In the genomic region with DNA sequence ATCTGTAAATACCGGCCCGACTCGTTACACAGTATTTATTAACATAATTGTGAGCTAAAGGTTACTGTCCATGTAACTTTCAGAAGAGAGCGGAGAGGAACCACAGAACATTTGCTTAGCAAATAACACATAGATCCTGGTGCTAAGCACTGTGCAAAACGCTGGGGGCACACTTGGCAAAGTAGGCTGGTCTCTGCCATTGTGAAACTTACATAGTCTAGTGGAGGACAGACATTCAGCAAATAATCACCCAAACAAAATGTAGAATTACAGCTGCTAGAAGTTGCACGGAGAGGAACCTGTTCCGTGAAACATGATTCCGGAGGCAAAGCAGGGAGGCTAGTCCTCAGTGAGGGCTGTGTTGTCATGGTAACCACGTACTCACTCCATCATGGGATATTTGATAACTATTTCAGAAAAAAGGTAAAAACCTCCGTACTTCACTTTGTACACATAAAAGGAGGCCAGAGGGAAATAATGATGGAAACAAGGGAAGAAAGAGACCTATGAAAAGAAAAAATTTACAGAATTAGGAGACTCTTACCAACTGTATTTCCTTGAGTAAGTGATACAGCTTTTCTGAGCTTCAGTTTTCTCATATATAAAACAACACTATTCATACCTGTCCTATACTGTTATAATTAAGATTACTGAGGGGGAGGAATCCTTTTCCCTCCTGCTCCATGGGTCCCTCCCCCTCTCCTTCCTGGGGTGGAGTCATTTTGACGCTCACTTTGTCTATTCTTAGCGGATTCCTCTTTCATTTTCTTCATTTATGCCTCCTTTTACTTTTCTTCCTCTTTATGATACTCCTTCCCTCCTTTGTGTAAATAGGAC, we compare ENCODE assay signal across 8 cellular contexts. TPM values are rescaled to one million over a fixed set of nuclear protein-coding genes. Genes with fewer than 3 reads are reported as not detected.
A peak's percentile ranks its signal among the peaks of the same experiment; 100 is the strongest.
DNase-seq lines count a peak whose midpoint lies in the region; ATAC-seq and TF ChIP-seq lines count a peak whose summit lies in the region.

No MANE protein-coding gene starts in this region.

- H3K27ac ChIP-seq in KMS-11, result peak overlapping the region; percentile 84
- H3K27ac ChIP-seq in SK-N-SH (ENCODE audit: low read depth in 2 of 2, low read length in 1 of 2), result no peak overlapping the region
- peak overlapping the region; percentile 97 to 100 (median 99) for H3K27ac ChIP-seq in right lobe of liver

- no peak for TF ChIP-seq RAD21 in SK-N-SH (IDR thresholded peaks at IDR 0.05; ENCODE audit: low read length)

- POLR2A ChIA-PET in SK-N-SH (lab: Yijun Ruan, JAX), result no interaction called here

- TF ChIP-seq POLR2A in right lobe of liver (IDR thresholded peaks at IDR 0.05), result no peak

- peaks cover 1% of the 10 kb centered on the region for H3K36me3 Mint-ChIP-seq in chondrocyte (ENCODE audit: low read depth)
- no peaks in the 10 kb centered on the region for H3K36me3 Mint-ChIP-seq in stimulated activated naive B cell treated with anti-CD40 and anti-IgM and Interleukin-4, amounts not matched to agents 10 μg/mL and 1 μg/mL and 100 μg/mL, for 72 hours

- peak overlapping the region; percentile 52 for H3K27ac Mint-ChIP-seq in chondrocyte (ENCODE audit: unreplicated experiment)
- H3K27ac Mint-ChIP-seq in stimulated activated naive B cell treated with anti-CD40 and anti-IgM and Interleukin-4, amounts not matched to agents 10 μg/mL and 1 μg/mL and 100 μg/mL, for 72 hours, result peak overlapping the region; percentile 88

- peaks cover 53% of the 10 kb centered on the region for H3K27me3 Mint-ChIP-seq in chondrocyte (ENCODE audit: low read depth)
- no peaks in the 10 kb centered on the region for H3K27me3 Mint-ChIP-seq in stimulated activated naive B cell treated with anti-CD40 and anti-IgM and Interleukin-4, amounts not matched to agents 10 μg/mL and 1 μg/mL and 100 μg/mL, for 72 hours

- H3K79me2 ChIP-seq in KMS-11 (ENCODE audit: insufficient read depth, low read depth) (peaks cover 41% of the 10 kb centered on the region), SK-N-SH (ENCODE audit: insufficient read depth) (no peaks in the 10 kb centered on the region)

- no peaks in the 10 kb centered on the region for H3K9me2 ChIP-seq in SK-N-SH

- peak overlapping the region; percentile 75 for H3K4me3 Mint-ChIP-seq in chondrocyte (ENCODE audit: unreplicated experiment)
- H3K4me3 Mint-ChIP-seq in stimulated activated naive B cell treated with anti-CD40 and anti-IgM and Interleukin-4, amounts not matched to agents 10 μg/mL and 1 μg/mL and 100 μg/mL, for 72 hours, result peak overlapping the region; percentile 86 to 96

- no peak for TF ChIP-seq EP300 in SK-N-SH (IDR thresholded peaks at IDR 0.05; ENCODE audit: borderline replicate concordance in 1 of 2, low read depth in 1 of 2, low read length in 1 of 2)

- H3K9ac ChIP-seq in KMS-11, result peak overlapping the region; percentile 78
- H3K9ac ChIP-seq in SK-N-SH, result no peak overlapping the region

- H3K4me1 ChIP-seq in KMS-11 (ENCODE audit: low read depth, poor library complexity, severe bottlenecking) (peaks cover 42% of the 10 kb centered on the region), SK-N-SH (ENCODE audit: control insufficient read depth in 1 of 2, insufficient read depth in 2 of 2, low read depth in 1 of 2, low read length in 1 of 2) (no peaks in the 10 kb centered on the region; a peak in 1 of 4 replicates), right lobe of liver (peaks cover 0 to 34% (median 14%) of the 10 kb centered on the region in 4 donors)

- H4K20me1 ChIP-seq in KMS-11 (ENCODE audit: insufficient read depth) (no peaks in the 10 kb centered on the region), SK-N-SH (ENCODE audit: insufficient read depth) (no peaks in the 10 kb centered on the region)

- peak overlapping the region; percentile 51 for H3K4me2 ChIP-seq in KMS-11
- peak overlapping the region; percentile 85 for H3K4me2 ChIP-seq in SK-N-SH

- H3K4me1 Mint-ChIP-seq in chondrocyte (ENCODE audit: low read depth), result peaks cover 23% of the 10 kb centered on the region
- H3K4me1 Mint-ChIP-seq in stimulated activated naive B cell treated with anti-CD40 and anti-IgM and Interleukin-4, amounts not matched to agents 10 μg/mL and 1 μg/mL and 100 μg/mL, for 72 hours, result peaks cover 29 to 52% of the 10 kb centered on the region in 2 donors

- intact Hi-C loops in right lobe of liver (cut with DNase I), result loop anchor here in 1 of 2 donors (10.0 kb wide), 1 partner anchor 372 kb away; no protein-coding TSS in a partner anchor

- H3K9me3 Mint-ChIP-seq in chondrocyte (ENCODE audit: low read depth), result no peaks in the 10 kb centered on the region
- no peaks in the 10 kb centered on the region for H3K9me3 Mint-ChIP-seq in stimulated activated naive B cell treated with anti-CD40 and anti-IgM and Interleukin-4, amounts not matched to agents 10 μg/mL and 1 μg/mL and 100 μg/mL, for 72 hours

- WGBS in SK-N-SH (ENCODE audit: low lambda C conversion rate), result 6% methylated on average over 12 of the region's 12 CpGs
- WGBS in right lobe of liver (ENCODE audit: insufficient coverage, low coverage, low lambda C conversion rate, missing lambda C conversion rate), result 14% methylated on average over 12 of the region's 12 CpGs

- H3F3A ChIP-seq in SK-N-SH (replicated peaks; ENCODE audit: insufficient read depth), result no peaks in the 10 kb centered on the region

- CTCF ChIA-PET in SK-N-SH (lab: Yijun Ruan, JAX), result interaction anchor here (1.5 kb wide), 1 partner anchor 372 kb away, joined by 7 read pairs; no protein-coding TSS in a partner anchor

- TF ChIP-seq CTCF in GM10266 (IDR thresholded peaks at IDR 0.05; ENCODE audit: control insufficient read depth, insufficient read depth, low read depth, missing control alignments) (peak; percentile 31), KMS-11 (conservative IDR thresholded peaks at IDR 0.05; ENCODE audit: low read depth, low read length) (peak; percentile 58), SK-N-SH (IDR thresholded peaks at IDR 0.05) (peak; percentile 14; the same call in 1 of the 2 replicates), chondrocyte (IDR thresholded peaks at IDR 0.05) (peak; percentile 70), right lobe of liver (IDR thresholded peaks at IDR 0.05) (peak in 3 of 4 donors; percentile 29 to 40 (median 32))

- peak overlapping the region; percentile 56 for H2AFZ ChIP-seq in KMS-11 (ENCODE audit: low read depth)
- H2AFZ ChIP-seq in SK-N-SH (ENCODE audit: low read depth), result 0 out of 2 replicates have a peak overlapping the region, but pooled peaks have one; percentile 82

- H3K9me3 ChIP-seq in SK-N-SH (no peaks in the 10 kb centered on the region), right lobe of liver (no peaks in the 10 kb centered on the region)

- ATAC-seq in GM21737 (IDR thresholded peaks at IDR 0.05; ENCODE audit: unreplicated experiment) (peak; percentile 45), right lobe of liver (peak; percentile 29 to 57 (median 48))
- ATAC-seq in stimulated activated naive B cell treated with anti-CD40 and anti-IgM and Interleukin-4, amounts not matched to agents 10 μg/mL and 1 μg/mL and 100 μg/mL, for 72 hours (replicated peaks), result peak in 1 of 2 donors; percentile 66

- no peaks in the 10 kb centered on the region for H3K36me3 ChIP-seq in KMS-11 (ENCODE audit: insufficient read depth)
- H3K36me3 ChIP-seq in SK-N-SH (replicated peaks in 1 of 2; ENCODE audit: control insufficient read depth in 1 of 2, insufficient read depth in 2 of 2, low read length in 1 of 2), result no peaks in the 10 kb centered on the region
- H3K36me3 ChIP-seq in right lobe of liver, result no peaks in the 10 kb centered on the region

- no peaks in the 10 kb centered on the region for H3K27me3 ChIP-seq in KMS-11 (ENCODE audit: insufficient read depth, low read depth)
- H3K27me3 ChIP-seq in SK-N-SH (ENCODE audit: insufficient read depth), result peaks cover 55% of the 10 kb centered on the region
- no peaks in the 10 kb centered on the region for H3K27me3 ChIP-seq in right lobe of liver

- no peak overlapping the region for H3K4me3 ChIP-seq in KMS-11 (IDR thresholded peaks at IDR 0.05; ENCODE audit: insufficient read depth, low read depth, low read length)
- peak overlapping the region; percentile 50 to 62 for H3K4me3 ChIP-seq in SK-N-SH (ENCODE audit: low read depth in 2 of 2, low read length in 1 of 2)
- H3K4me3 ChIP-seq in right lobe of liver, result peak overlapping the region; percentile 81 to 90 (median 87)

- DNase-seq in GM10266 (ENCODE audit: extremely low spot score), result peak; percentile 41
- peak; percentile 23 for DNase-seq in SK-N-SH
- DNase-seq in chondrocyte (ENCODE audit: low spot score), result no peak
- DNase-seq in right lobe of liver, result peak in 1 of 3 donors; percentile 55
- DNase-seq in stimulated activated naive B cell treated with anti-CD40 and anti-IgM and Interleukin-4, amounts not matched to agents 10 μg/mL and 1 μg/mL and 100 μg/mL, for 72 hours, result no peak
- DNase-seq in ecto neural progenitor cell (ENCODE audit: low spot score), result no peak

TF ChIP-seq in SK-N-SH, 30 proteins besides CTCF, POLR2A, EP300 and RAD21 (continues in another document):
- no peak for TF ChIP-seq SMC3 (IDR thresholded peaks at IDR 0.05; ENCODE audit: low read depth, low read length)
- no peak for TF ChIP-seq TAF1 (IDR thresholded peaks at IDR 0.05; ENCODE audit: borderline replicate concordance, low read depth, low read length)
- TF ChIP-seq GABPA (IDR thresholded peaks at IDR 0.05; ENCODE audit: low read depth), result no peak
- TF ChIP-seq JUND (IDR thresholded peaks at IDR 0.05), result no peak
- TF ChIP-seq RXRA (IDR thresholded peaks at IDR 0.05; ENCODE audit: borderline replicate concordance, low read depth), result no peak
- TF ChIP-seq, protein P1, sequence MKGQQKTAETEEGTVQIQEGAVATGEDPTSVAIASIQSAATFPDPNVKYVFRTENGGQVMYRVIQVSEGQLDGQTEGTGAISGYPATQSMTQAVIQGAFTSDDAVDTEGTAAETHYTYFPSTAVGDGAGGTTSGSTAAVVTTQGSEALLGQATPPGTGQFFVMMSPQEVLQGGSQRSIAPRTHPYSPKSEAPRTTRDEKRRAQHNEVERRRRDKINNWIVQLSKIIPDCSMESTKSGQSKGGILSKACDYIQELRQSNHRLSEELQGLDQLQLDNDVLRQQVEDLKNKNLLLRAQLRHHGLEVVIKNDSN (IDR thresholded peaks at IDR 0.05; ENCODE audit: borderline replicate concordance, low read depth), result no peak

RNA-seq across cellular contexts. Expression of a gene that starts 0.8 kb away (rescaled TPM):
- not detected in 2 replicates for polyA plus RNA-seq in SK-N-SH (2012; rRNA removed)
- polyA plus RNA-seq in SK-N-SH (2012; cell fraction: cytosol; rRNA removed), result not detected in 2 replicates
- not detected in 2 replicates for polyA plus RNA-seq in SK-N-SH (2012; cell fraction: nucleus; rRNA removed)
- total RNA-seq in chondrocyte, result 2.3 to 5.6 TPM (median 2.5 TPM) in 3 replicates
- total RNA-seq in right lobe of liver, result 10 to 100 TPM; 22.9 to 51.9 (median 25.8) TPM

Comparison
In these comparisons a context has a peak if more than half of its experiments do, and no peak if none do; other contexts are left out.
1. DNase-seq: peak in GM10266 (single experiment) and SK-N-SH (single experiment); none in chondrocyte (single experiment), stimulated activated naive B cell treated with anti-CD40 and anti-IgM and Interleukin-4, amounts not matched to agents 10 μg/mL and 1 μg/mL and 100 μg/mL, for 72 hours (single experiment) and ecto neural progenitor cell (single experiment).
2. CTCF ChIP-seq: peak in every context shown above with its lines; median percentile 70 in chondrocyte; 58 in KMS-11; 32 in right lobe of liver; 31 in GM10266; 14 in SK-N-SH.
3. H3K27ac ChIP-seq: peak in KMS-11 (single experiment) and right lobe of liver (3 of 3); none in SK-N-SH (0 of 2).